In genomic region chr20:32672982-32673727, GRCh38 we compare ENCODE assay signal across 1 cellular context.
TF ChIP-seq lines count a peak whose summit lies in the region.

No MANE protein-coding gene starts in this region.

TF ChIP-seq in HepG2, 621 proteins besides CTCF, POLR2A, EP300 and RAD21 (continued from another document and continues in another):
- TF ChIP-seq PHF8 (CRISPR knock-in tag; IDR thresholded peaks at IDR 0.05) (peak; percentile 64), ZNF543 (CRISPR knock-in tag; IDR thresholded peaks at IDR 0.05) (peak; percentile 78; the same call in 1 of the 2 replicates), GABPB1 (CRISPR knock-in tag; IDR thresholded peaks at IDR 0.05) (peak; percentile 79; the same call in 1 of the 2 replicates), GZF1 (CRISPR knock-in tag; IDR thresholded peaks at IDR 0.05) (no peak), KDM2A (CRISPR knock-in tag; IDR thresholded peaks at IDR 0.05; ENCODE audit: borderline replicate concordance, low read depth) (peak; percentile 3; the same call in 1 of the 2 replicates), TAF15 (IDR thresholded peaks at IDR 0.05; ENCODE audit: low read depth, low read length, poor library complexity, severe bottlenecking) (no peak), FOXP1 (IDR thresholded peaks at IDR 0.05) (no peak), FOXP1 (CRISPR knock-in tag; IDR thresholded peaks at IDR 0.05) (no peak), ZNF468 (CRISPR knock-in tag; IDR thresholded peaks at IDR 0.05) (peak; percentile 1; the same call in 1 of the 2 replicates), JUN (CRISPR knock-in tag; IDR thresholded peaks at IDR 0.05) (0 out of 2 replicates have a peak, but pooled peaks have one; percentile 40), ZNF768 (CRISPR knock-in tag; IDR thresholded peaks at IDR 0.05) (peak; percentile 77; the same call in 1 of the 2 replicates), TBX2 (CRISPR knock-in tag; IDR thresholded peaks at IDR 0.05; ENCODE audit: borderline replicate concordance) (0 out of 2 replicates have a peak, but pooled peaks have one; percentile 9), HIC2 (CRISPR knock-in tag; IDR thresholded peaks at IDR 0.05; ENCODE audit: low read depth) (peak; percentile 49; the same call in 1 of the 2 replicates), RBM39 (IDR thresholded peaks at IDR 0.05; ENCODE audit: low read depth, low read length, poor library complexity, severe bottlenecking) (peak; percentile 34), STAG1 (CRISPR knock-in tag; IDR thresholded peaks at IDR 0.05) (peak; percentile 43; the same call in 1 of the 2 replicates), CBFB (CRISPR knock-in tag; IDR thresholded peaks at IDR 0.05) (0 out of 2 replicates have a peak, but pooled peaks have one; percentile 37), MZF1 (CRISPR knock-in tag; IDR thresholded peaks at IDR 0.05; ENCODE audit: borderline replicate concordance) (no peak), SMAD1 (CRISPR knock-in tag; IDR thresholded peaks at IDR 0.05; ENCODE audit: borderline replicate concordance, low read depth) (no peak), CBX5 (CRISPR knock-in tag; IDR thresholded peaks at IDR 0.05; ENCODE audit: borderline replicate concordance) (peak; percentile 31; the same call in 1 of the 2 replicates), ZNF230 (CRISPR knock-in tag; IDR thresholded peaks at IDR 0.05) (peak; percentile 84; the same call in 1 of the 2 replicates), ZBTB7B (CRISPR knock-in tag; IDR thresholded peaks at IDR 0.05) (0 out of 2 replicates have a peak, but pooled peaks have one; percentile 51), ZMYM2 (CRISPR knock-in tag; IDR thresholded peaks at IDR 0.05) (no peak), ZNF589 (CRISPR knock-in tag; conservative IDR thresholded peaks at IDR 0.05) (0 out of 2 replicates have a peak, but pooled peaks have one; percentile 6), ZNF383 (CRISPR knock-in tag; IDR thresholded peaks at IDR 0.05; ENCODE audit: borderline replicate concordance) (no peak), ZNF782 (CRISPR knock-in tag; IDR thresholded peaks at IDR 0.05; ENCODE audit: borderline replicate concordance) (peak; percentile 73; the same call in 1 of the 2 replicates), ZNF510 (CRISPR knock-in tag; IDR thresholded peaks at IDR 0.05; ENCODE audit: low read depth) (peak; percentile 71; the same call in 1 of the 2 replicates), REPIN1 (CRISPR knock-in tag; IDR thresholded peaks at IDR 0.05; ENCODE audit: borderline replicate concordance, low read depth) (no peak), JUNB (CRISPR knock-in tag; IDR thresholded peaks at IDR 0.05; ENCODE audit: borderline replicate concordance) (no peak), ETV5 (CRISPR knock-in tag; IDR thresholded peaks at IDR 0.05; ENCODE audit: borderline replicate concordance) (no peak; the same call in 1 of the 2 replicates), ARNTL (CRISPR knock-in tag; IDR thresholded peaks at IDR 0.05) (peak; percentile 54; the same call in 1 of the 2 replicates), KIAA2018 (CRISPR knock-in tag; IDR thresholded peaks at IDR 0.05; ENCODE audit: borderline replicate concordance) (peak; percentile 57; the same call in 1 of the 2 replicates), KLF15 (CRISPR knock-in tag; IDR thresholded peaks at IDR 0.05; ENCODE audit: borderline replicate concordance) (0 out of 2 replicates have a peak, but pooled peaks have one; percentile 31)
- TF ChIP-seq, protein P1, sequence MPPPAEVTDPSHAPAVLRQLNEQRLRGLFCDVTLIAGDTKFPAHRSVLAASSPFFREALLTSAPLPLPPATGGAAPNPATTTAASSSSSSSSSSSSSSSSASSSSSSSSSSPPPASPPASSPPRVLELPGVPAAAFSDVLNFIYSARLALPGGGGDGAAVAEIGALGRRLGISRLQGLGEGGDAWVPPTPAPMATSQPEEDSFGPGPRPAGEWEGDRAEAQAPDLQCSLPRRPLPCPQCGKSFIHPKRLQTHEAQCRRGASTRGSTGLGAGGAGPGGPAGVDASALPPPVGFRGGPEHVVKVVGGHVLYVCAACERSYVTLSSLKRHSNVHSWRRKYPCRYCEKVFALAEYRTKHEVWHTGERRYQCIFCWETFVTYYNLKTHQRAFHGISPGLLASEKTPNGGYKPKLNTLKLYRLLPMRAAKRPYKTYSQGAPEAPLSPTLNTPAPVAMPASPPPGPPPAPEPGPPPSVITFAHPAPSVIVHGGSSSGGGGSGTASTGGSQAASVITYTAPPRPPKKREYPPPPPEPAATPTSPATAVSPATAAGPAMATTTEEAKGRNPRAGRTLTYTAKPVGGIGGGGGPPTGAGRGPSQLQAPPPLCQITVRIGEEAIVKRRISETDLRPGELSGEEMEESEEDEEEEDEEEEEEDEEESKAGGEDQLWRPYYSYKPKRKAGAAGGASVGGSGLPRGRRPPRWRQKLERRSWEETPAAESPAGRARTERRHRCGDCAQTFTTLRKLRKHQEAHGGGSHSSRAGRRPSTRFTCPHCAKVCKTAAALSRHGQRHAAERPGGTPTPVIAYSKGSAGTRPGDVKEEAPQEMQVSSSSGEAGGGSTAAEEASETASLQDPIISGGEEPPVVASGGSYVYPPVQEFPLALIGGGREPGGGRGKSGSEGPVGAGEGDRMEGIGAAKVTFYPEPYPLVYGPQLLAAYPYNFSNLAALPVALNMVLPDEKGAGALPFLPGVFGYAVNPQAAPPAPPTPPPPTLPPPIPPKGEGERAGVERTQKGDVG (CRISPR knock-in tag; IDR thresholded peaks at IDR 0.05; ENCODE audit: borderline replicate concordance): 0 out of 2 replicates have a peak, but pooled peaks have one; percentile 34
- TF ChIP-seq, protein P2, sequence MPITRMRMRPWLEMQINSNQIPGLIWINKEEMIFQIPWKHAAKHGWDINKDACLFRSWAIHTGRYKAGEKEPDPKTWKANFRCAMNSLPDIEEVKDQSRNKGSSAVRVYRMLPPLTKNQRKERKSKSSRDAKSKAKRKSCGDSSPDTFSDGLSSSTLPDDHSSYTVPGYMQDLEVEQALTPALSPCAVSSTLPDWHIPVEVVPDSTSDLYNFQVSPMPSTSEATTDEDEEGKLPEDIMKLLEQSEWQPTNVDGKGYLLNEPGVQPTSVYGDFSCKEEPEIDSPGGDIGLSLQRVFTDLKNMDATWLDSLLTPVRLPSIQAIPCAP (CRISPR knock-in tag; IDR thresholded peaks at IDR 0.05; ENCODE audit: low read depth): no peak
- TF ChIP-seq, protein P3, sequence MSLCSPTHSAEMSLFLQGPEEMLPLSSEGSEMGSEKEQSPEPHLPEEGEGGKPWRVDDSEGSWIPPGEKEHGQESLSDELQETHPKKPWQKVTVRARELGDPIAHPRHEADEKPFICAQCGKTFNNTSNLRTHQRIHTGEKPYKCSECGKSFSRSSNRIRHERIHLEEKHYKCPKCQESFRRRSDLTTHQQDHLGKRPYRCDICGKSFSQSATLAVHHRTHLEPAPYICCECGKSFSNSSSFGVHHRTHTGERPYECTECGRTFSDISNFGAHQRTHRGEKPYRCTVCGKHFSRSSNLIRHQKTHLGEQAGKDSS (CRISPR knock-in tag; IDR thresholded peaks at IDR 0.05; ENCODE audit: borderline replicate concordance, low read depth): peak; percentile 66; the same call in 1 of the 2 replicates
- TF ChIP-seq, protein P4, sequence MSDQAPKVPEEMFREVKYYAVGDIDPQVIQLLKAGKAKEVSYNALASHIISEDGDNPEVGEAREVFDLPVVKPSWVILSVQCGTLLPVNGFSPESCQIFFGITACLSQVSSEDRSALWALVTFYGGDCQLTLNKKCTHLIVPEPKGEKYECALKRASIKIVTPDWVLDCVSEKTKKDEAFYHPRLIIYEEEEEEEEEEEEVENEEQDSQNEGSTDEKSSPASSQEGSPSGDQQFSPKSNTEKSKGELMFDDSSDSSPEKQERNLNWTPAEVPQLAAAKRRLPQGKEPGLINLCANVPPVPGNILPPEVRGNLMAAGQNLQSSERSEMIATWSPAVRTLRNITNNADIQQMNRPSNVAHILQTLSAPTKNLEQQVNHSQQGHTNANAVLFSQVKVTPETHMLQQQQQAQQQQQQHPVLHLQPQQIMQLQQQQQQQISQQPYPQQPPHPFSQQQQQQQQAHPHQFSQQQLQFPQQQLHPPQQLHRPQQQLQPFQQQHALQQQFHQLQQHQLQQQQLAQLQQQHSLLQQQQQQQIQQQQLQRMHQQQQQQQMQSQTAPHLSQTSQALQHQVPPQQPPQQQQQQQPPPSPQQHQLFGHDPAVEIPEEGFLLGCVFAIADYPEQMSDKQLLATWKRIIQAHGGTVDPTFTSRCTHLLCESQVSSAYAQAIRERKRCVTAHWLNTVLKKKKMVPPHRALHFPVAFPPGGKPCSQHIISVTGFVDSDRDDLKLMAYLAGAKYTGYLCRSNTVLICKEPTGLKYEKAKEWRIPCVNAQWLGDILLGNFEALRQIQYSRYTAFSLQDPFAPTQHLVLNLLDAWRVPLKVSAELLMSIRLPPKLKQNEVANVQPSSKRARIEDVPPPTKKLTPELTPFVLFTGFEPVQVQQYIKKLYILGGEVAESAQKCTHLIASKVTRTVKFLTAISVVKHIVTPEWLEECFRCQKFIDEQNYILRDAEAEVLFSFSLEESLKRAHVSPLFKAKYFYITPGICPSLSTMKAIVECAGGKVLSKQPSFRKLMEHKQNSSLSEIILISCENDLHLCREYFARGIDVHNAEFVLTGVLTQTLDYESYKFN (CRISPR knock-in tag; conservative IDR thresholded peaks at IDR 0.05): no peak
- TF ChIP-seq, protein P5, sequence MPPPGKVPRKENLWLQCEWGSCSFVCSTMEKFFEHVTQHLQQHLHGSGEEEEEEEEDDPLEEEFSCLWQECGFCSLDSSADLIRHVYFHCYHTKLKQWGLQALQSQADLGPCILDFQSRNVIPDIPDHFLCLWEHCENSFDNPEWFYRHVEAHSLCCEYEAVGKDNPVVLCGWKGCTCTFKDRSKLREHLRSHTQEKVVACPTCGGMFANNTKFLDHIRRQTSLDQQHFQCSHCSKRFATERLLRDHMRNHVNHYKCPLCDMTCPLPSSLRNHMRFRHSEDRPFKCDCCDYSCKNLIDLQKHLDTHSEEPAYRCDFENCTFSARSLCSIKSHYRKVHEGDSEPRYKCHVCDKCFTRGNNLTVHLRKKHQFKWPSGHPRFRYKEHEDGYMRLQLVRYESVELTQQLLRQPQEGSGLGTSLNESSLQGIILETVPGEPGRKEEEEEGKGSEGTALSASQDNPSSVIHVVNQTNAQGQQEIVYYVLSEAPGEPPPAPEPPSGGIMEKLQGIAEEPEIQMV (CRISPR knock-in tag; IDR thresholded peaks at IDR 0.05; ENCODE audit: low read depth): peak; percentile 72; the same call in 1 of the 2 replicates
